In genomic region chr4:8442596-8443358, GRCh38 we compare ENCODE assay signal across 1 cellular context.
TF ChIP-seq lines count a peak whose summit lies in the region.

No MANE protein-coding gene starts in this region.

TF ChIP-seq in K562, 482 proteins besides CTCF, POLR2A, EP300 and RAD21:
- TF ChIP-seq, protein P1, sequence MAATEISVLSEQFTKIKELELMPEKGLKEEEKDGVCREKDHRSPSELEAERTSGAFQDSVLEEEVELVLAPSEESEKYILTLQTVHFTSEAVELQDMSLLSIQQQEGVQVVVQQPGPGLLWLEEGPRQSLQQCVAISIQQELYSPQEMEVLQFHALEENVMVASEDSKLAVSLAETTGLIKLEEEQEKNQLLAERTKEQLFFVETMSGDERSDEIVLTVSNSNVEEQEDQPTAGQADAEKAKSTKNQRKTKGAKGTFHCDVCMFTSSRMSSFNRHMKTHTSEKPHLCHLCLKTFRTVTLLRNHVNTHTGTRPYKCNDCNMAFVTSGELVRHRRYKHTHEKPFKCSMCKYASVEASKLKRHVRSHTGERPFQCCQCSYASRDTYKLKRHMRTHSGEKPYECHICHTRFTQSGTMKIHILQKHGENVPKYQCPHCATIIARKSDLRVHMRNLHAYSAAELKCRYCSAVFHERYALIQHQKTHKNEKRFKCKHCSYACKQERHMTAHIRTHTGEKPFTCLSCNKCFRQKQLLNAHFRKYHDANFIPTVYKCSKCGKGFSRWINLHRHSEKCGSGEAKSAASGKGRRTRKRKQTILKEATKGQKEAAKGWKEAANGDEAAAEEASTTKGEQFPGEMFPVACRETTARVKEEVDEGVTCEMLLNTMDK (IDR thresholded peaks at IDR 0.05; ENCODE audit: borderline replicate concordance, insufficient read depth, low read depth, low read length, poor library complexity, severe bottlenecking): peak; percentile 33
- peak; percentile 69 for TF ChIP-seq HMBOX1 (IDR thresholded peaks at IDR 0.05)
- TF ChIP-seq CC2D1A (IDR thresholded peaks at IDR 0.05): no peak
TF ChIP-seq in K562: peak in this region for 2.
